In the genomic region with DNA sequence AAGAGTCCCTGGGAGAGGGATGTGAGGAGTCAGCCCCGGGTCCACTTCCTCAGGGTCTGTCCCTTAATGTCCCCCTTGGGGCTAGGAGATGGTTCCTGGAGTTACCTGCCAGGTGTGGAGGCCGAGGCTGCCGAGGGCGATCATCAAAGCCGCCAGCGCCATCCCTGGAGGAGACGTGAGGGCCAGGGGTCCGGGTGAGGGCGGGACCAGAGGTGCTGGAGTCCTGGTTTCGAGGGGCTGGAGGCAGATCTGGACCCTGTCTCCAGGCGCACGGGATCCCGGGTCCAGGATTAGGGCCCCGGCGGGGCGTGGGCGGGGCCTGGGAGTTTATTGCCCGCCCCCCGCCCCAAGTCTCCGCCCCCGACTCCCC, we compare ENCODE assay signal across 8 cellular contexts. TPM values are rescaled to one million over a fixed set of nuclear protein-coding genes. Genes with fewer than 3 reads are reported as not detected.
A peak's percentile ranks its signal among the peaks of the same experiment; 100 is the strongest.
DNase-seq lines count a peak whose midpoint lies in the region; ATAC-seq and TF ChIP-seq lines count a peak whose summit lies in the region.

Gene ART5 (minus strand): TSS at position 292 of the 370 bp plus-strand sequence. CDS start 130 bp downstream, at position 162.

- no peaks in the 10 kb centered on the region for H3K36me3 Mint-ChIP-seq in activated CD4-positive, alpha-beta memory T cell treated with anti-CD3 and anti-CD28 coated beads, Interleukin-2, amount 10 ng/mL, durations not matched to agents 7 days and 5 days (ENCODE audit: low read depth)

- H3K27ac Mint-ChIP-seq in activated CD4-positive, alpha-beta memory T cell treated with anti-CD3 and anti-CD28 coated beads, Interleukin-2, amount 10 ng/mL, durations not matched to agents 7 days and 5 days, result no peak within 1 kb of the TSS

- H3K4me3 ChIP-seq in H7 (ENCODE audit: insufficient read depth, low read depth, low read length) (peak within 1 kb of the TSS; percentile 59), right cardiac atrium (ENCODE audit: low read length) (peak within 1 kb of the TSS; percentile 41), gastrocnemius medialis (peak within 1 kb of the TSS; percentile 67 to 88 (median 78))

- H3K27ac ChIP-seq in right cardiac atrium (ENCODE audit: low read length), result no peak within 1 kb of the TSS
- peak within 1 kb of the TSS; percentile 97 to 100 (median 98) for H3K27ac ChIP-seq in gastrocnemius medialis

- no peak for TF ChIP-seq CTCF in gastrocnemius medialis (IDR thresholded peaks at IDR 0.05 in 4 of 5, conservative IDR thresholded peaks at IDR 0.05 in 1 of 5)

- ATAC-seq in right cardiac atrium, result no peak
- peak in 1 of 2 donors; percentile 0 for ATAC-seq in gastrocnemius medialis

- H3K9me3 Mint-ChIP-seq in activated CD4-positive, alpha-beta memory T cell treated with anti-CD3 and anti-CD28 coated beads, Interleukin-2, amount 10 ng/mL, durations not matched to agents 7 days and 5 days, result no peaks in the 10 kb centered on the region

- CTCF ChIA-PET in activated CD4-positive, alpha-beta memory T cell treated with anti-CD3 and anti-CD28 coated beads, Interleukin-2, amount 10 ng/mL, durations not matched to agents 7 days and 5 days (lab: Charles Lee), result no interaction called here

- in situ Hi-C loops in gastrocnemius medialis (cut with MboI; ENCODE audit: low sequenced_read_pairs in 4 of 4), result no loop called here

- no peaks in the 10 kb centered on the region for H3K4me1 ChIP-seq in right cardiac atrium (ENCODE audit: control insufficient read depth, insufficient read depth, low read length)
- H3K4me1 ChIP-seq in gastrocnemius medialis, result peaks cover 26 to 40% of the 10 kb centered on the region in 2 donors

- H3K27me3 ChIP-seq in H7 (ENCODE audit: control insufficient read depth, insufficient read depth, low read length) (peaks cover 7% of the 10 kb centered on the region), right cardiac atrium (ENCODE audit: control insufficient read depth, insufficient read depth) (no peaks in the 10 kb centered on the region), gastrocnemius medialis (no peaks in the 10 kb centered on the region)

- H3K36me3 ChIP-seq in H7 (replicated peaks; ENCODE audit: control insufficient read depth, insufficient read depth, low read length) (no peaks in the 10 kb centered on the region), gastrocnemius medialis (no peaks in the 10 kb centered on the region)

- H3K4me3 Mint-ChIP-seq in activated CD4-positive, alpha-beta memory T cell treated with anti-CD3 and anti-CD28 coated beads, Interleukin-2, amount 10 ng/mL, durations not matched to agents 7 days and 5 days, result peak within 1 kb of the TSS; percentile 61

- H3K9me3 ChIP-seq in right cardiac atrium (ENCODE audit: control insufficient read depth, low read length) (no peaks in the 10 kb centered on the region), gastrocnemius medialis (no peaks in the 10 kb centered on the region)

- peaks cover 34% of the 10 kb centered on the region for H3K27me3 Mint-ChIP-seq in activated CD4-positive, alpha-beta memory T cell treated with anti-CD3 and anti-CD28 coated beads, Interleukin-2, amount 10 ng/mL, durations not matched to agents 7 days and 5 days

- intact Hi-C loops in right cardiac atrium (cut with DNase I), result no loop called here
- intact Hi-C loops in gastrocnemius medialis (cut with DNase I; ENCODE audit: low total_unique reads), result loop anchor here (1.0 to 10.0 kb wide), 3 partner anchors 27 to 597 kb away; partner anchors contain the start of gene NUP98

- DNase-seq in H7, result no peak
- DNase-seq in activated CD4-positive, alpha-beta memory T cell treated with anti-CD3 and anti-CD28 coated beads, Interleukin-2, amount 10 ng/mL, durations not matched to agents 7 days and 5 days, result no peak
- DNase-seq in right cardiac atrium, result no peak
- no peak for DNase-seq in gastrocnemius medialis
- DNase-seq in GDM1 (lab: John Stamatoyannopoulos, UW), result no peak
- no peak for DNase-seq in COLO829 (ENCODE audit: low spot score)
- no peak for DNase-seq in NCI-H2029 (lab: John Stamatoyannopoulos, UW)
- DNase-seq in SIG-M5 treated with dmso at 0.1 percent for 504 hours (lab: John Stamatoyannopoulos, UW; ENCODE audit: unreplicated experiment), result no peak

- TF ChIP-seq POLR2A in gastrocnemius medialis (IDR thresholded peaks at IDR 0.05), result no peak

- H3K4me1 Mint-ChIP-seq in activated CD4-positive, alpha-beta memory T cell treated with anti-CD3 and anti-CD28 coated beads, Interleukin-2, amount 10 ng/mL, durations not matched to agents 7 days and 5 days, result peaks cover 9% of the 10 kb centered on the region

- POLR2A ChIA-PET in activated CD4-positive, alpha-beta memory T cell treated with anti-CD3 and anti-CD28 coated beads, Interleukin-2, amount 10 ng/mL, durations not matched to agents 7 days and 5 days (lab: Charles Lee), result no interaction called here

- 16% methylated on average over 21 of the region's 21 CpGs for WGBS in right cardiac atrium

RNA-seq across cellular contexts. Expression of gene ART5, which starts in this region (rescaled TPM):
- total RNA-seq in H7 (2014; rRNA removed; shearing (Covaris generic)), result 6.5 and 15.0 TPM in 2 replicates
- total RNA-seq in activated CD4-positive, alpha-beta memory T cell treated with anti-CD3 and anti-CD28 coated beads, Interleukin-2, amount 10 ng/mL, durations not matched to agents 7 days and 5 days, result not detected
- total RNA-seq in right cardiac atrium (1 to 10 TPM in 3 of 4 donors, under 1 TPM in 1; 0.47 to 2.5 (median 1.6) TPM), gastrocnemius medialis (1 to 10 TPM; 1.1 to 8.5 (median 2.2) TPM)
- 1.1 TPM for polyA plus RNA-seq in right cardiac atrium
